In genomic region chr20:34403063-34403827, GRCh38 we compare ENCODE assay signal across 19 cellular contexts. TPM values are rescaled to one million over a fixed set of nuclear protein-coding genes. Genes with fewer than 3 reads are reported as not detected.
DNase-seq lines count a peak whose midpoint lies in the region; ATAC-seq, FAIRE-seq and TF ChIP-seq lines count a peak whose summit lies in the region.
"Had no signal": no experiment of that assay in that cellular context is flagged by ENCODE, and none has a peak within 500 bp of the region (broad histone marks: within the 10 kb centered on the region; RNA-seq: fewer than 3 reads in every experiment).

No MANE protein-coding gene starts in this region.

- peaks cover 30% of the 10 kb centered on the region for H3K4me1 ChIP-seq in GM12878 (ENCODE audit: control insufficient read depth, insufficient read depth, low read length)

- intact Hi-C loops in CD4-positive, alpha-beta T cell (cut with DNase I, micrococcal nuclease) = loop anchor here in 1 of 2 experiments (2.0 kb wide), 1 partner anchor 90 kb away; no protein-coding TSS in a partner anchor
- intact Hi-C loops in GM12878 (cut with micrococcal nuclease; ENCODE audit: unreplicated experiment) = no loop called here

- H4K20me1 ChIP-seq in GM12878 (ENCODE audit: control insufficient read depth, insufficient read depth) = no peaks in the 10 kb centered on the region

- in situ Hi-C loops in GM12878 (cut with MboI) = no loop called here

- no peak overlapping the region for H3K9ac ChIP-seq in GM12878 (ENCODE audit: control insufficient read depth, insufficient read depth, low read length)

- H3K4me1 Mint-ChIP-seq in CD4-positive, alpha-beta T cell (ENCODE audit: low read depth) = peaks cover 63% of the 10 kb centered on the region
- H3K4me1 Mint-ChIP-seq in HFFc6 (ENCODE audit: low read depth) = peaks cover 43% of the 10 kb centered on the region
- peaks cover 37 to 47% of the 10 kb centered on the region in 2 donors for H3K4me1 Mint-ChIP-seq in natural killer cell treated with Interleukin-12 subunit alpha and Interleukin-12 subunit beta and Interleukin-15 and Interleukin-18, amount 100 ng/mL, for 72 hours (ENCODE audit: low read depth in 2 of 2)

- no peak overlapping the region for H2AFZ ChIP-seq in GM12878 (ENCODE audit: control insufficient read depth, low read depth, low read length)

- WGBS in GM12878 (ENCODE audit: insufficient coverage, insufficient replicate concordance, low lambda C conversion rate, missing lambda C conversion rate) = 81% methylated on average over 4 of the region's 4 CpGs

- RAD21 ChIA-PET in GM12878 (lab: Charles Lee; ENCODE audit: unreplicated experiment) = interaction anchor here (0.5 to 3.4 kb wide), 6 partner anchors 9 to 113 kb away, joined by 3 to 25 read pairs (median 9); partner anchors contain the start of genes DYNLRB1 and ITCH

- no peaks in the 10 kb centered on the region; a peak in 1 of 4 replicates for H3K36me3 ChIP-seq in GM12878 (ENCODE audit: control insufficient read depth in 2 of 2, insufficient read depth in 2 of 2, low read length in 1 of 2)

- SMC1A ChIA-PET in GM12878 (lab: Charles Lee; ENCODE audit: uncharacterized antibody, unreplicated experiment) = interaction anchor here (0.8 to 4.2 kb wide), 8 partner anchors 11 to 91 kb away, joined by 3 to 35 read pairs (median 6); partner anchors contain the start of gene ITCH

- TF ChIP-seq CTCF in CD4-positive, alpha-beta T cell (IDR thresholded peaks at IDR 0.05) = no peak
- no peak for TF ChIP-seq CTCF in HFFc6 (IDR thresholded peaks at IDR 0.05)
- TF ChIP-seq CTCF in GM12878 (IDR thresholded peaks at IDR 0.05 in 2 of 3, conservative IDR thresholded peaks at IDR 0.05 in 1 of 3; ENCODE audit: control insufficient read depth in 2 of 3, extremely low read depth in 1 of 3, insufficient read depth in 1 of 3, low read depth in 3 of 3, low read length in 3 of 3) = no peak

- no peaks in the 10 kb centered on the region for H3K27me3 ChIP-seq in CD4-positive, alpha-beta T cell (ENCODE audit: control insufficient read depth, insufficient read depth, low read length)
- no peaks in the 10 kb centered on the region for H3K27me3 ChIP-seq in GM12878 (replicated peaks in 1 of 2; ENCODE audit: control insufficient read depth in 2 of 2, insufficient read depth in 2 of 2, low read length in 1 of 2)

- TF ChIP-seq RAD21 in GM12878 (IDR thresholded peaks at IDR 0.05; ENCODE audit: insufficient read depth, low read depth, low read length) = no peak

- peaks cover 14% of the 10 kb centered on the region for H3K79me2 ChIP-seq in GM12878 (ENCODE audit: control insufficient read depth, insufficient read depth, low read length)

- H3K36me3 Mint-ChIP-seq in CD4-positive, alpha-beta T cell (ENCODE audit: low read depth) = peaks cover 45% of the 10 kb centered on the region
- H3K36me3 Mint-ChIP-seq in HFFc6 (ENCODE audit: low read depth) = peaks cover 14% of the 10 kb centered on the region
- H3K36me3 Mint-ChIP-seq in natural killer cell treated with Interleukin-12 subunit alpha and Interleukin-12 subunit beta and Interleukin-15 and Interleukin-18, amount 100 ng/mL, for 72 hours = peaks cover 10% of the 10 kb centered on the region

- TF ChIP-seq POLR2A in GM12878 (IDR thresholded peaks at IDR 0.05; ENCODE audit: low read depth, low read length) = no peak

- no peak for TF ChIP-seq EP300 in GM12878 (IDR thresholded peaks at IDR 0.05; ENCODE audit: borderline replicate concordance in 1 of 2, control insufficient read depth in 1 of 2, low read depth in 2 of 2, low read length in 2 of 2)

- POLR2A ChIA-PET in CD4-positive, alpha-beta T cell (lab: Charles Lee) = interaction anchor here (0.5 kb wide), 1 partner anchor 49 kb away, joined by 3 read pairs; no protein-coding TSS in a partner anchor
- POLR2A ChIA-PET in GM12878 (lab: Charles Lee) = interaction anchor here (1.1 to 1.9 kb wide), 3 partner anchors 12 to 112 kb away, joined by 4 to 9 read pairs (median 5); no protein-coding TSS in a partner anchor

- ATAC-seq in CD4-positive, alpha-beta T cell (ENCODE audit: poor library complexity) = no peak
- peak; percentile 10; the same call in 1 of the 3 replicates for ATAC-seq in GM12878
- no peak for ATAC-seq in natural killer cell treated with Interleukin-12 subunit alpha and Interleukin-12 subunit beta and Interleukin-15 and Interleukin-18, amount 100 ng/mL, for 72 hours
- ATAC-seq in HG02798 (IDR thresholded peaks at IDR 0.05; ENCODE audit: poor library complexity, unreplicated experiment) = no peak
- no peak for ATAC-seq in GM21825 (IDR thresholded peaks at IDR 0.05; ENCODE audit: unreplicated experiment)

- H3K9me3 Mint-ChIP-seq in CD4-positive, alpha-beta T cell = no peaks in the 10 kb centered on the region
- H3K9me3 Mint-ChIP-seq in HFFc6 = no peaks in the 10 kb centered on the region
- H3K9me3 Mint-ChIP-seq in natural killer cell treated with Interleukin-12 subunit alpha and Interleukin-12 subunit beta and Interleukin-15 and Interleukin-18, amount 100 ng/mL, for 72 hours = no peaks in the 10 kb centered on the region
- H3K9me3 Mint-ChIP-seq: activated CD4-positive, alpha-beta T cell treated with anti-CD3 and anti-CD28 coated beads, Interleukin-2, amount 10 ng/mL, durations not matched to agents 7 days and 5 days had no signal

- no TSS peak for BruUV-seq in GM12878 (replicated peaks; lab: Mats Ljungman, UMichigan)

- FAIRE-seq in GM12878 (lab: Jason Lieb, UNC) = no peak

- H3K4me3 Mint-ChIP-seq in CD4-positive, alpha-beta T cell = peak overlapping the region; percentile 13
- H3K4me3 Mint-ChIP-seq in HFFc6 = no peak overlapping the region; the same call in 1 of the 2 replicates
- H3K4me3 Mint-ChIP-seq in natural killer cell treated with Interleukin-12 subunit alpha and Interleukin-12 subunit beta and Interleukin-15 and Interleukin-18, amount 100 ng/mL, for 72 hours = peak overlapping the region; percentile 10
- H3K4me3 Mint-ChIP-seq: activated CD4-positive, alpha-beta T cell treated with anti-CD3 and anti-CD28 coated beads, Interleukin-2, amount 10 ng/mL, durations not matched to agents 7 days and 5 days had no signal

- H3K27ac Mint-ChIP-seq in CD4-positive, alpha-beta T cell = peak overlapping the region; percentile 47
- H3K27ac Mint-ChIP-seq in HFFc6 = peak overlapping the region; percentile 2; the same call in 1 of the 2 replicates
- H3K27ac Mint-ChIP-seq in natural killer cell treated with Interleukin-12 subunit alpha and Interleukin-12 subunit beta and Interleukin-15 and Interleukin-18, amount 100 ng/mL, for 72 hours = peak overlapping the region; percentile 0 to 54
- H3K27ac Mint-ChIP-seq: activated CD4-positive, alpha-beta T cell treated with anti-CD3 and anti-CD28 coated beads, Interleukin-2, amount 10 ng/mL, durations not matched to agents 7 days and 5 days had no signal

- peak overlapping the region; percentile 6; the same call in 1 of the 2 replicates for H3K4me3 ChIP-seq in GM12878
- H3K4me3 ChIP-seq: lung had no signal

- no peaks in the 10 kb centered on the region for H3K27me3 Mint-ChIP-seq in CD4-positive, alpha-beta T cell
- no peaks in the 10 kb centered on the region for H3K27me3 Mint-ChIP-seq in HFFc6 (ENCODE audit: insufficient read depth)
- no peaks in the 10 kb centered on the region for H3K27me3 Mint-ChIP-seq in natural killer cell treated with Interleukin-12 subunit alpha and Interleukin-12 subunit beta and Interleukin-15 and Interleukin-18, amount 100 ng/mL, for 72 hours
- H3K27me3 Mint-ChIP-seq: activated CD4-positive, alpha-beta T cell treated with anti-CD3 and anti-CD28 coated beads, Interleukin-2, amount 10 ng/mL, durations not matched to agents 7 days and 5 days had no signal

- no peak overlapping the region for H3K27ac ChIP-seq in CD4-positive, alpha-beta T cell (ENCODE audit: low read depth, low read length)
- H3K27ac ChIP-seq in GM12878 (ENCODE audit: control insufficient read depth, insufficient read depth) = peak overlapping the region; percentile 76

- H3K9me3 ChIP-seq in CD4-positive, alpha-beta T cell (ENCODE audit: control insufficient read depth, low read length) = no peaks in the 10 kb centered on the region
- H3K9me3 ChIP-seq in GM12878 (replicated peaks; ENCODE audit: control insufficient read depth, insufficient read depth, low read length) = no peaks in the 10 kb centered on the region

- H3K4me2 ChIP-seq in GM12878 (ENCODE audit: control insufficient read depth, insufficient read depth) = peak overlapping the region; percentile 44

- DNase-seq in CD4-positive, alpha-beta T cell = no peak
- DNase-seq in HFFc6 (no peak), GM12878 (ENCODE audit: low read depth, low spot score) (no peak), epidermal melanocyte (ENCODE audit: insufficient read length, low spot score) (no peak), HUDEP-2 (lab: John Stamatoyannopoulos, UW; ENCODE audit: unreplicated experiment in 76 of 76) (no peak)
- no peak for DNase-seq in natural killer cell treated with Interleukin-12 subunit alpha and Interleukin-12 subunit beta and Interleukin-15 and Interleukin-18, amount 100 ng/mL, for 72 hours (ENCODE audit: low spot score)
- DNase-seq: activated CD4-positive, alpha-beta T cell treated with anti-CD3 and anti-CD28 coated beads, Interleukin-2, amount 10 ng/mL, durations not matched to agents 7 days and 5 days; activated gamma-delta T cell treated with Interleukin-2 at 50 U/mL for 16 hours; caudate nucleus; erythroblast; GF-D8; NCI-H2081; NK-92 treated with Interleukin-12 subunit alpha and Interleukin-12 subunit beta, amount 100 ng/mL, for 24 hours; posterior cingulate gyrus; stimulated activated CD4-positive, alpha-beta T cell treated with anti-CD3 and anti-CD28 coated beads, Interleukin-2, amount 100 ng/mL, for 48 hours; stimulated activated naive CD4-positive, alpha-beta T cell treated with Interleukin-2 at 50 U/mL for 16 hours had no signal

- CTCF ChIA-PET in CD4-positive, alpha-beta T cell (lab: Charles Lee) = no interaction called here
- CTCF ChIA-PET in GM12878 (lab: Yijun Ruan, JAX) = interaction anchor here (1.1 kb wide), 2 partner anchors 90 to 113 kb away, joined by 3 to 5 read pairs; partner anchors contain the start of gene DYNLRB1

RNA-seq across cellular contexts. Expression of gene ITCH, which starts 40.2 kb away (rescaled TPM):
- 10 to 100 TPM; 44.2 to 47.0 TPM for total RNA-seq in CD4-positive, alpha-beta T cell
- 10 to 100 TPM; 55.0 to 63.3 (median 59.1) TPM for total RNA-seq in HFFc6 (2021; fragmentation: NEBNext Ultra II Directional; extraction: Animal tissue kit (Norgen Biotek cat#: 25700))
- 80.0 and 100 TPM in 2 replicates for total RNA-seq in GM12878 (2013; cell fraction: nucleolus; rRNA removed)
- total RNA-seq in GM12878 (2014; rRNA removed) (27.0 and 31.6 TPM in 2 replicates), GM12878 (2014; rRNA removed; fragmentation: Illumina TruSeq; extraction: Trizol) (42.7 and 46.1 TPM in 2 replicates), GM12878 (2021) (35.1 and 35.7 TPM in 2 replicates)
- polyA plus RNA-seq in GM12878 (2011; ENCODE audit: low read depth) = 10.0 TPM
- polyA plus RNA-seq in GM12878 (2011; rRNA removed) (14.1 and 20.4 TPM in 2 replicates), GM12878 (2014; fragmentation: Illumina TruSeq; extraction: Trizol) (27.7 and 32.8 TPM in 2 replicates), GM12878 (2014; fragmentation: Nextera tagmentation; extraction: Ambion mirVana) (1 to 10 TPM; 7.5 to 8.2 TPM), GM12878 (2014; rRNA removed) (11.9 and 15.7 TPM in 2 replicates), GM12878 (2016; fragmentation: Nextera tagmentation; extraction: Ambion mirVana) (10 to 100 TPM; 18.6 to 24.4 TPM)
- polyA plus RNA-seq in GM12878 (2011; cell fraction: cytosol; rRNA removed) = 5.6 and 8.3 TPM in 2 replicates
- polyA plus RNA-seq in GM12878 (2011; cell fraction: nucleus; rRNA removed) = 6.8 and 9.4 TPM in 2 replicates
- 12.9 and 15.3 TPM in 2 replicates for polyA plus RNA-seq in GM12878 (2012)
- polyA minus RNA-seq in GM12878 (2011; rRNA and poly(A)+ RNA removed) = 14.8 and 33.3 TPM in 2 replicates
- polyA minus RNA-seq in GM12878 (2011; cell fraction: cytosol; rRNA and poly(A)+ RNA removed) = 11.1 and 12.4 TPM in 2 replicates
- polyA minus RNA-seq in GM12878 (2011; cell fraction: nucleus; rRNA and poly(A)+ RNA removed) = 9.2 and 29.9 TPM in 2 replicates
- total RNA-seq in natural killer cell treated with Interleukin-12 subunit alpha and Interleukin-12 subunit beta and Interleukin-15 and Interleukin-18, amount 100 ng/mL, for 72 hours = 10 to 100 TPM; 79.5 to 83.6 TPM
